1 cellular context compared by ENCODE assay signal in the genomic region with DNA sequence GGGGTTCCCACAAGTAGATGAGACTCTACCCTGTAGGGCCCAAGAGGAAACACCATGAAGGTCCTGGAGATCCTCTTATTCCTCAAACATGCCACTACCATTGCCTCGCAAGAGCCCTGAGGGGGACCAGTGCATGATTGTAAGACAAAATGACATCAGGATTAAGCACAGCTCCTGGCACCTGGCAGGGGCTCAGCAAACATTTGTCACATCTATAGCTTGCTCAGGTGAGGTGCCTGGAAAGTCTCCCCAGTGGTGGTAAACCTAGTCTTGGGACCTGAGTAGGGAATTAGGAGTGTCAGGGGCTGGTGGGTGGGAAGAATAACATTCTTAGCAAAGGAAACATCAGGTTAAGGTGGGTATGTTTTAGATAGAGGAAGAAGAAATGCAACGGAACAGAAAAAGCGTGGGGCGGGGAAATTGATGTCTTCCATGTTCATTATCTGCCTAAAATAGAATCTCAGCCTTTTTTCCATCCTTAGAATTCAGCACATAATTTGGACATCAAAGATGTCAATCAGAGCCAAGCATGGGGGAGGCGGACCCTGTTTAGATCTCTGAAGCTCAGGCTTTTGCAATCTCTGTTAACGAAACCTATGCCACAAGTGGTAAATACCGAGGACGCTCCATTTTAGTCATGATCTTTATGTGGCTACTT.
A peak's percentile ranks its signal among the peaks of the same experiment; 100 is the strongest.
TF ChIP-seq lines count a peak whose summit lies in the region.

No MANE protein-coding gene starts in this region.

TF ChIP-seq in K562, 482 proteins besides CTCF, POLR2A, EP300 and RAD21 (continued from another document):
- TF ChIP-seq, protein P1, sequence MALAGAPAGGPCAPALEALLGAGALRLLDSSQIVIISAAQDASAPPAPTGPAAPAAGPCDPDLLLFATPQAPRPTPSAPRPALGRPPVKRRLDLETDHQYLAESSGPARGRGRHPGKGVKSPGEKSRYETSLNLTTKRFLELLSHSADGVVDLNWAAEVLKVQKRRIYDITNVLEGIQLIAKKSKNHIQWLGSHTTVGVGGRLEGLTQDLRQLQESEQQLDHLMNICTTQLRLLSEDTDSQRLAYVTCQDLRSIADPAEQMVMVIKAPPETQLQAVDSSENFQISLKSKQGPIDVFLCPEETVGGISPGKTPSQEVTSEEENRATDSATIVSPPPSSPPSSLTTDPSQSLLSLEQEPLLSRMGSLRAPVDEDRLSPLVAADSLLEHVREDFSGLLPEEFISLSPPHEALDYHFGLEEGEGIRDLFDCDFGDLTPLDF (CRISPR knock-in tag; IDR thresholded peaks at IDR 0.05) = no peak
- TF ChIP-seq NFATC3 (IDR thresholded peaks at IDR 0.05) (no peak), SAFB (IDR thresholded peaks at IDR 0.05; ENCODE audit: borderline replicate concordance, low read depth, low read length) (no peak), MXI1 (IDR thresholded peaks at IDR 0.05; ENCODE audit: low read depth, low read length) (peak; percentile 10; the same call in 1 of the 2 replicates), ZC3H11A (IDR thresholded peaks at IDR 0.05; ENCODE audit: low read depth, low read length) (peak; percentile 23; the same call in 1 of the 2 replicates), EZH2 (IDR thresholded peaks at IDR 0.05; ENCODE audit: borderline replicate concordance, low read depth, low read length) (peak; percentile 80; the same call in 1 of the 2 replicates), SETDB1 (IDR thresholded peaks at IDR 0.05; ENCODE audit: low read length) (no peak), KHSRP (IDR thresholded peaks at IDR 0.05) (no peak), MAFK (IDR thresholded peaks at IDR 0.05; ENCODE audit: low read length) (peak; percentile 16; the same call in 1 of the 2 replicates), MCM7 (IDR thresholded peaks at IDR 0.05) (no peak), SNRNP70 (optimal IDR thresholded peaks at IDR 0.05; ENCODE audit: low read depth, low read length) (peak; percentile 53), HDAC8 (tag; IDR thresholded peaks at IDR 0.05) (peak; percentile 70; the same call in 1 of the 2 replicates), ZFP36 (IDR thresholded peaks at IDR 0.05; ENCODE audit: low read depth, low read length, partially characterized antibody) (peak; percentile 40), RCOR1 (IDR thresholded peaks at IDR 0.05; ENCODE audit: borderline replicate concordance in 1 of 2, low read depth in 2 of 2, low read length in 2 of 2) (peak in 1 of 2 experiments; percentile 48; a peak in 2 of 4 replicates), TBP (optimal IDR thresholded peaks at IDR 0.05; ENCODE audit: low read depth, low read length) (peak; percentile 22), ZNF764 (CRISPR knock-in tag; IDR thresholded peaks at IDR 0.05; ENCODE audit: low read depth) (no peak), KAT2B (IDR thresholded peaks at IDR 0.05; ENCODE audit: low read depth, low read length) (no peak), ZNF274 (IDR thresholded peaks at IDR 0.05; ENCODE audit: borderline replicate concordance, low read depth, low read length) (peak; percentile 61; the same call in 1 of the 2 replicates), ZKSCAN1 (IDR thresholded peaks at IDR 0.05; ENCODE audit: low read depth, low read length) (0 out of 2 replicates have a peak, but pooled peaks have one; percentile 26)
- TF ChIP-seq, protein P2, sequence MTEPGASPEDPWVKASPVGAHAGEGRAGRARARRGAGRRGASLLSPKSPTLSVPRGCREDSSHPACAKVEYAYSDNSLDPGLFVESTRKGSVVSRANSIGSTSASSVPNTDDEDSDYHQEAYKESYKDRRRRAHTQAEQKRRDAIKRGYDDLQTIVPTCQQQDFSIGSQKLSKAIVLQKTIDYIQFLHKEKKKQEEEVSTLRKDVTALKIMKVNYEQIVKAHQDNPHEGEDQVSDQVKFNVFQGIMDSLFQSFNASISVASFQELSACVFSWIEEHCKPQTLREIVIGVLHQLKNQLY (CRISPR knock-in tag; conservative IDR thresholded peaks at IDR 0.05) = peak in 1 of 2 experiments; percentile 10; a peak in 1 of 4 replicates
- TF ChIP-seq, protein P3, sequence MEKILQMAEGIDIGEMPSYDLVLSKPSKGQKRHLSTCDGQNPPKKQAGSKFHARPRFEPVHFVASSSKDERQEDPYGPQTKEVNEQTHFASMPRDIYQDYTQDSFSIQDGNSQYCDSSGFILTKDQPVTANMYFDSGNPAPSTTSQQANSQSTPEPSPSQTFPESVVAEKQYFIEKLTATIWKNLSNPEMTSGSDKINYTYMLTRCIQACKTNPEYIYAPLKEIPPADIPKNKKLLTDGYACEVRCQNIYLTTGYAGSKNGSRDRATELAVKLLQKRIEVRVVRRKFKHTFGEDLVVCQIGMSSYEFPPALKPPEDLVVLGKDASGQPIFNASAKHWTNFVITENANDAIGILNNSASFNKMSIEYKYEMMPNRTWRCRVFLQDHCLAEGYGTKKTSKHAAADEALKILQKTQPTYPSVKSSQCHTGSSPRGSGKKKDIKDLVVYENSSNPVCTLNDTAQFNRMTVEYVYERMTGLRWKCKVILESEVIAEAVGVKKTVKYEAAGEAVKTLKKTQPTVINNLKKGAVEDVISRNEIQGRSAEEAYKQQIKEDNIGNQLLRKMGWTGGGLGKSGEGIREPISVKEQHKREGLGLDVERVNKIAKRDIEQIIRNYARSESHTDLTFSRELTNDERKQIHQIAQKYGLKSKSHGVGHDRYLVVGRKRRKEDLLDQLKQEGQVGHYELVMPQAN (IDR thresholded peaks at IDR 0.05; ENCODE audit: borderline replicate concordance) = no peak
- TF ChIP-seq, protein P4, sequence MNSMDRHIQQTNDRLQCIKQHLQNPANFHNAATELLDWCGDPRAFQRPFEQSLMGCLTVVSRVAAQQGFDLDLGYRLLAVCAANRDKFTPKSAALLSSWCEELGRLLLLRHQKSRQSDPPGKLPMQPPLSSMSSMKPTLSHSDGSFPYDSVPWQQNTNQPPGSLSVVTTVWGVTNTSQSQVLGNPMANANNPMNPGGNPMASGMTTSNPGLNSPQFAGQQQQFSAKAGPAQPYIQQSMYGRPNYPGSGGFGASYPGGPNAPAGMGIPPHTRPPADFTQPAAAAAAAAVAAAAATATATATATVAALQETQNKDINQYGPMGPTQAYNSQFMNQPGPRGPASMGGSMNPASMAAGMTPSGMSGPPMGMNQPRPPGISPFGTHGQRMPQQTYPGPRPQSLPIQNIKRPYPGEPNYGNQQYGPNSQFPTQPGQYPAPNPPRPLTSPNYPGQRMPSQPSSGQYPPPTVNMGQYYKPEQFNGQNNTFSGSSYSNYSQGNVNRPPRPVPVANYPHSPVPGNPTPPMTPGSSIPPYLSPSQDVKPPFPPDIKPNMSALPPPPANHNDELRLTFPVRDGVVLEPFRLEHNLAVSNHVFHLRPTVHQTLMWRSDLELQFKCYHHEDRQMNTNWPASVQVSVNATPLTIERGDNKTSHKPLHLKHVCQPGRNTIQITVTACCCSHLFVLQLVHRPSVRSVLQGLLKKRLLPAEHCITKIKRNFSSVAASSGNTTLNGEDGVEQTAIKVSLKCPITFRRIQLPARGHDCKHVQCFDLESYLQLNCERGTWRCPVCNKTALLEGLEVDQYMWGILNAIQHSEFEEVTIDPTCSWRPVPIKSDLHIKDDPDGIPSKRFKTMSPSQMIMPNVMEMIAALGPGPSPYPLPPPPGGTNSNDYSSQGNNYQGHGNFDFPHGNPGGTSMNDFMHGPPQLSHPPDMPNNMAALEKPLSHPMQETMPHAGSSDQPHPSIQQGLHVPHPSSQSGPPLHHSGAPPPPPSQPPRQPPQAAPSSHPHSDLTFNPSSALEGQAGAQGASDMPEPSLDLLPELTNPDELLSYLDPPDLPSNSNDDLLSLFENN (IDR thresholded peaks at IDR 0.05; ENCODE audit: low read depth in 2 of 2, low read length in 2 of 2) = peak in 1 of 2 experiments; percentile 11; a peak in 1 of 4 replicates
- TF ChIP-seq, protein P5, sequence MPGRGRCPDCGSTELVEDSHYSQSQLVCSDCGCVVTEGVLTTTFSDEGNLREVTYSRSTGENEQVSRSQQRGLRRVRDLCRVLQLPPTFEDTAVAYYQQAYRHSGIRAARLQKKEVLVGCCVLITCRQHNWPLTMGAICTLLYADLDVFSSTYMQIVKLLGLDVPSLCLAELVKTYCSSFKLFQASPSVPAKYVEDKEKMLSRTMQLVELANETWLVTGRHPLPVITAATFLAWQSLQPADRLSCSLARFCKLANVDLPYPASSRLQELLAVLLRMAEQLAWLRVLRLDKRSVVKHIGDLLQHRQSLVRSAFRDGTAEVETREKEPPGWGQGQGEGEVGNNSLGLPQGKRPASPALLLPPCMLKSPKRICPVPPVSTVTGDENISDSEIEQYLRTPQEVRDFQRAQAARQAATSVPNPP (IDR thresholded peaks at IDR 0.05; ENCODE audit: borderline replicate concordance, insufficient read depth, insufficient read length) = no peak
